In the genomic region with DNA sequence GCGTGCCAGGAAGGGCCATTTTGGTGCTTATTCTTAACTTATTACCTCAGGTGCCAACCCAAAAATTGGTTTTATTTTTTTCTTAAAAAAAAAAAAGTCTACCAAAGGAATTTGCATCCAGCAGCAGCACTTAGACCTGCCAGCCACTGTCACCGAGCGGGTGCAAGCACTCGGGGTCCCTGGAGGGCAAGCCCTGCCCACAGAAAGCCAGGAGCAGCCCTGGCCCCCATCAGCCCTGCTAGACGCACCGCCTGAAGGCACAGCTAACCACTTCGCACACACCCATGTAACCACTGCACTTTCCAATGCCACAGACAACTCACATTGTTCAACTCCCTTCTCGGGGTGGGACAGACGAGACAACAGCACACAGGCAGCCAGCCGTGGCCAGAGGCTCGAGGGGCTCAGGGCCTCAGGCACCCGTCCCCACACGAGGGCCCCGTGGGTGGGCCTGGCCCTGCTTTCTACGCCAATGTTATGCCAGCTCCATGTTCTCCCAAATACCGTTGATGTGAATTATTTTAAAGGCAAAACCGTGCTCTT, we compare ENCODE assay signal across 1 cellular context.
TF ChIP-seq lines count a peak whose summit lies in the region.

No MANE protein-coding gene starts in this region.

TF ChIP-seq in endothelial cell of umbilical vein, 7 proteins besides CTCF, POLR2A, EP300 and RAD21 (continued from another document):
- TF ChIP-seq EZH2 (IDR thresholded peaks at IDR 0.05; ENCODE audit: borderline replicate concordance, low read depth, low read length, severe bottlenecking) (no peak), FOS (IDR thresholded peaks at IDR 0.05; ENCODE audit: borderline replicate concordance, insufficient read depth, low read length) (no peak)
- TF ChIP-seq, protein P1, sequence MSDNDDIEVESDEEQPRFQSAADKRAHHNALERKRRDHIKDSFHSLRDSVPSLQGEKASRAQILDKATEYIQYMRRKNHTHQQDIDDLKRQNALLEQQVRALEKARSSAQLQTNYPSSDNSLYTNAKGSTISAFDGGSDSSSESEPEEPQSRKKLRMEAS (IDR thresholded peaks at IDR 0.05; ENCODE audit: insufficient read depth, insufficient read length) = no peak
